ENCODE assay signal across 9 cellular contexts in the genomic region with DNA sequence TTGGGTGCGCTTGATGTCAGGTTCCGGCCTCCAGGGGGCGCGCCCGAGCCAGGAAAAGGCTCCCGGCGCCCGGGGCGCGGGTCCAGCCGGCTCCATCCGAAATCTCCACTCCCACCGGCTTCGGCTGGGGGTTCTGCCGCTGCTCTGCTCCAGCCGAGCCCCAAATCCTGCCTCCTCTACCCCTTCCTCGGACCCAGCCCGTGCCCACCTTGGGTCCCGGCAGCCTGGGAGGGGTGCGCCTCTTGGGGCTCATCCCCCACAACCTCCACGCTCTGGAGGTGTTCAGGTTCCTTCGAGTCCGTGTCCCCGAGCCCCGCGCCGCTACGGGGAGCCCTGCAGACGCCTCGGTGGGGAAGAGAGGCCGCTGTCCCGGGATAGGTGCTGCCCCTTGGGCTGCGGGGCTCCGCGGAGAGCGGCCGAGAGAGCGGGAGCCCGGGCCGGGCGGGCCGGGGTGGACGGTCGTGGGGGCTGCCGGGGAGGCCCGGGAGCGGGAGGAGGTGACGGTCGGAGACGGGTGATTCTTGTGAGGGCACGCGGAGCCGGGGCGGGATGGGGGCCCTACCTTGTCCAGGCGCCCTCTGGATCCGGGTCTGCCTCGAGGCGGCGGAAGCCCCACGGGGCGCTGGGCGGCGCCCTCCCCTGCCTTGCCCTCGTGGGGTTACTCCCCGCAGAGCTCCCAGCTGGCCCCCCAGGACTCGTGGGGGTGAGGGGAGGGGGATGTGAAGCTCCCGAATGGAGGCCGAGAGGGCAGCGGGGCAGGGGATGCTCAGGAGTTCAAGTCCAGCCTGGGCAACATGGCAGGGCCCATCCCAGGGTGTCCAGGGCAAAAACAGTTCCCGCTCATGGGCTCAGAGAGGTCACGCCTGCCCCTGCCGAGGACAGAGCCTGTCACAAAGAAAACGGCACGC. TPM values are rescaled to one million over a fixed set of nuclear protein-coding genes. Genes with fewer than 3 reads are reported as not detected.
DNase-seq lines count a peak whose midpoint lies in the region; ATAC-seq and TF ChIP-seq lines count a peak whose summit lies in the region.
"Had no signal": no experiment of that assay in that cellular context is flagged by ENCODE, and none has a peak within 500 bp of the region (broad histone marks: within the 10 kb centered on the region; RNA-seq: fewer than 3 reads in every experiment).

No MANE protein-coding gene starts in this region.

- no peaks in the 10 kb centered on the region for H3K9me3 Mint-ChIP-seq in endodermal cell

- H3K4me3 Mint-ChIP-seq in endodermal cell = peak overlapping the region; percentile 40

- no peaks in the 10 kb centered on the region for H3K4me1 Mint-ChIP-seq in endodermal cell

- no peak overlapping the region for H3K27ac Mint-ChIP-seq in endodermal cell

- no peak overlapping the region for H3K27ac ChIP-seq in endodermal cell (ENCODE audit: low read depth, low read length)

- ATAC-seq in GM19395 (IDR thresholded peaks at IDR 0.05; ENCODE audit: unreplicated experiment) = peak; percentile 59
- ATAC-seq in GM21526 (IDR thresholded peaks at IDR 0.05; ENCODE audit: low FRiP score, unreplicated experiment) = no peak

- H3K4me3 ChIP-seq in BE2C (ENCODE audit: low read depth, low read length) (peak overlapping the region; percentile 68), endodermal cell (ENCODE audit: low read length) (peak overlapping the region; percentile 70)

- H3K27me3 Mint-ChIP-seq in endodermal cell (ENCODE audit: insufficient read depth) = peaks cover 24% of the 10 kb centered on the region

- H3K36me3 ChIP-seq in BE2C = no peaks in the 10 kb centered on the region
- H3K36me3 ChIP-seq in endodermal cell (ENCODE audit: control insufficient read depth, insufficient read depth, low read length) = no peaks in the 10 kb centered on the region

- H3K9me3 ChIP-seq in BE2C (no peaks in the 10 kb centered on the region), endodermal cell (ENCODE audit: control insufficient read depth, low read length) (no peaks in the 10 kb centered on the region)

- no peak overlapping the region for H3K9ac ChIP-seq in endodermal cell (ENCODE audit: extremely low read depth, low read length, poor library complexity, severe bottlenecking)

- TF ChIP-seq CTCF in BE2C (IDR thresholded peaks at IDR 0.05; ENCODE audit: low read depth, low read length) = peak; percentile 87
- peak; percentile 92 for TF ChIP-seq CTCF in endodermal cell (conservative IDR thresholded peaks at IDR 0.05)

- no peaks in the 10 kb centered on the region for H3K36me3 Mint-ChIP-seq in endodermal cell (ENCODE audit: low read depth)

- peak; percentile 88 for DNase-seq in BE2C
- DNase-seq in NCI-H345 treated with DMSO at 0.1 percent for 48 hours (lab: John Stamatoyannopoulos, UW; ENCODE audit: unreplicated experiment) = peak; percentile 23
- DNase-seq in activated CD8-positive, alpha-beta memory T cell treated with anti-CD3 and anti-CD28 coated beads for 4 hours (ENCODE audit: low read depth in 2 of 2) = peak; percentile 54 to 60
- DNase-seq in endodermal cell = peak; percentile 96
- DNase-seq in midbrain (lab: John Stamatoyannopoulos, UW) = peak; percentile 81
- DNase-seq in stimulated activated CD8-positive, alpha-beta memory T cell treated with anti-CD3 and anti-CD28 coated beads, Interleukin-15, amount 100 ng/mL, for 48 hours (ENCODE audit: low read depth in 2 of 2) = peak; percentile 61 to 63

- no peaks in the 10 kb centered on the region for H3K4me1 ChIP-seq in BE2C
- no peaks in the 10 kb centered on the region for H3K4me1 ChIP-seq in endodermal cell (ENCODE audit: control insufficient read depth, insufficient read depth, low read length)

- peaks cover 8% of the 10 kb centered on the region; the same call in 1 of the 2 replicates for H3K27me3 ChIP-seq in BE2C
- H3K27me3 ChIP-seq in endodermal cell (ENCODE audit: control insufficient read depth, insufficient read depth, low read length, poor library complexity, severe bottlenecking) = peaks cover 20% of the 10 kb centered on the region

- WGBS in endodermal cell (ENCODE audit: insufficient coverage in 1 of 2, insufficient read length in 1 of 2), 2 experiments = 19 to 27% methylated on average over 19 to 74 of the region's 74 CpGs

RNA-seq across cellular contexts. Expression of a gene that starts 13.2 kb away (rescaled TPM):
- polyA plus RNA-seq in BE2C (2012; ENCODE audit: insufficient read depth, insufficient read length, low read depth) = 287 TPM
- 10 to 100 TPM; 89.5 to 92.4 TPM for total RNA-seq in endodermal cell
- polyA plus RNA-seq in endodermal cell (2013, experiment 1 of 2) = 120 TPM
- 109 TPM for polyA plus RNA-seq in endodermal cell (2013, experiment 2 of 2)

RNA-seq across cellular contexts. Expression of a gene that starts 22.0 kb away (rescaled TPM):
- polyA plus RNA-seq in BE2C (2012; ENCODE audit: insufficient read depth, insufficient read length, low read depth) = not detected
- 1 to 10 TPM in 1 of 2 donors, under 1 TPM in 1; 0.46 to 1.8 TPM for total RNA-seq in endodermal cell
- polyA plus RNA-seq in endodermal cell (2013, experiment 1 of 2) = not detected
- polyA plus RNA-seq in endodermal cell (2013, experiment 2 of 2) = 0.62 TPM

RNA-seq across cellular contexts. Expression of a gene that starts 47.7 kb away (rescaled TPM):
- polyA plus RNA-seq in BE2C (2012; ENCODE audit: insufficient read depth, insufficient read length, low read depth) = 147 TPM
- total RNA-seq in endodermal cell = 100 to 1,000 TPM in 1 of 2 donors, 10 to 100 TPM in 1; 81.9 to 102 TPM
- polyA plus RNA-seq in endodermal cell (2013, experiment 1 of 2) = 88.4 TPM
- polyA plus RNA-seq in endodermal cell (2013, experiment 2 of 2) = 78.7 TPM

RNA-seq across cellular contexts. Expression of a gene that starts 58.3 kb away (rescaled TPM):
- polyA plus RNA-seq in BE2C (2012; ENCODE audit: insufficient read depth, insufficient read length, low read depth) = not detected
- total RNA-seq in endodermal cell = 1 to 10 TPM; 5.3 to 7.7 TPM
- polyA plus RNA-seq in endodermal cell (2013, experiment 1 of 2) = 2.0 TPM
- polyA plus RNA-seq in endodermal cell (2013, experiment 2 of 2) = 1.7 TPM
- total RNA-seq: T-helper 1 cell treated with Interleukin-12 subunit alpha and Interleukin-12 subunit beta and Interleukin-4 antibody, amounts not matched to agents 30 ng/mL and 1 ng/mL, for 36 hours had no signal

Comparison
In these comparisons a context has a peak if more than half of its experiments do, and no peak if none do; other contexts are left out.
1. DNase-seq: peak in every context shown above with its lines; median percentile 96 in endodermal cell; 88 in BE2C; 81 in midbrain; 62 in stimulated activated CD8-positive, alpha-beta memory T cell treated with anti-CD3 and anti-CD28 coated beads, Interleukin-15, amount 100 ng/mL, for 48 hours; 57 in activated CD8-positive, alpha-beta memory T cell treated with anti-CD3 and anti-CD28 coated beads for 4 hours; 23 in NCI-H345 treated with DMSO at 0.1 percent for 48 hours.